ENCODE assay signal across 16 cellular contexts in genomic region chr12:113465808-113466769, GRCh38. TPM values are rescaled to one million over a fixed set of nuclear protein-coding genes. Genes with fewer than 3 reads are reported as not detected.
DNase-seq lines count a peak whose midpoint lies in the region; ATAC-seq and TF ChIP-seq lines count a peak whose summit lies in the region.
"Had no signal": no experiment of that assay in that cellular context is flagged by ENCODE, and none has a peak within 500 bp of the region (broad histone marks: within the 10 kb centered on the region; RNA-seq: fewer than 3 reads in every experiment).

No MANE protein-coding gene starts in this region.

- peaks cover 0 to 100% of the 10 kb centered on the region in 2 donors for H3K27me3 ChIP-seq in tibial nerve

- no peaks in the 10 kb centered on the region for H3K79me2 ChIP-seq in OCI-LY7 (ENCODE audit: insufficient read depth, low read depth, low read length)

- H3K36me3 Mint-ChIP-seq in activated T-cell treated with anti-CD3 and anti-CD28 coated beads, Interleukin-2, amount 50 U/mL, for 72 hours (ENCODE audit: insufficient read depth in 2 of 2) = peaks cover 0 to 3% of the 10 kb centered on the region in 2 donors
- H3K36me3 Mint-ChIP-seq in activated T-cell treated with anti-CD3 and anti-CD28 coated beads, Interleukin-2, amount 50 U/mL, for 4 hours (ENCODE audit: insufficient read depth) = no peaks in the 10 kb centered on the region
- no peaks in the 10 kb centered on the region for H3K36me3 Mint-ChIP-seq in endothelial cell (ENCODE audit: low read depth, unreplicated experiment)
- H3K36me3 Mint-ChIP-seq in stimulated activated naive B cell treated with anti-CD40 and anti-IgM and Interleukin-4, amounts not matched to agents 10 μg/mL and 1 μg/mL and 100 μg/mL, for 72 hours = peaks cover 0 to 8% of the 10 kb centered on the region in 2 donors

- POLR2A ChIA-PET in OCI-LY7 (lab: Charles Lee) = no interaction called here

- peaks cover 27% of the 10 kb centered on the region for H3K4me1 Mint-ChIP-seq in activated T-cell treated with anti-CD3 and anti-CD28 coated beads, Interleukin-2, amount 50 U/mL, for 72 hours (ENCODE audit: low read depth)
- peaks cover 25% of the 10 kb centered on the region for H3K4me1 Mint-ChIP-seq in activated T-cell treated with anti-CD3 and anti-CD28 coated beads, Interleukin-2, amount 50 U/mL, for 4 hours (ENCODE audit: low read depth)
- peaks cover 21% of the 10 kb centered on the region for H3K4me1 Mint-ChIP-seq in endothelial cell (ENCODE audit: unreplicated experiment)
- peaks cover 33 to 52% of the 10 kb centered on the region in 2 donors for H3K4me1 Mint-ChIP-seq in stimulated activated naive B cell treated with anti-CD40 and anti-IgM and Interleukin-4, amounts not matched to agents 10 μg/mL and 1 μg/mL and 100 μg/mL, for 72 hours

- ATAC-seq in activated T-cell treated with anti-CD3 and anti-CD28 coated beads, Interleukin-2, amount 50 U/mL, for 72 hours (replicated peaks in 1 of 2) = no peak
- ATAC-seq in activated T-cell treated with anti-CD3 and anti-CD28 coated beads, Interleukin-2, amount 50 U/mL, for 4 hours = no peak
- ATAC-seq in stimulated activated naive B cell treated with anti-CD40 and anti-IgM and Interleukin-4, amounts not matched to agents 10 μg/mL and 1 μg/mL and 100 μg/mL, for 72 hours (replicated peaks) = no peak

- no peak for TF ChIP-seq EP300 in tibial nerve (IDR thresholded peaks at IDR 0.05)

- no TSS peak for BruUV-seq in OCI-LY7 (replicated peaks; lab: Mats Ljungman, UMichigan)

- peaks cover 77% of the 10 kb centered on the region for H3K27me3 Mint-ChIP-seq in activated T-cell treated with anti-CD3 and anti-CD28 coated beads, Interleukin-2, amount 50 U/mL, for 72 hours (ENCODE audit: low read depth)
- peaks cover 80% of the 10 kb centered on the region for H3K27me3 Mint-ChIP-seq in activated T-cell treated with anti-CD3 and anti-CD28 coated beads, Interleukin-2, amount 50 U/mL, for 4 hours (ENCODE audit: low read depth)
- H3K27me3 Mint-ChIP-seq in endothelial cell (ENCODE audit: unreplicated experiment) = peaks cover 38% of the 10 kb centered on the region
- H3K27me3 Mint-ChIP-seq in stimulated activated naive B cell treated with anti-CD40 and anti-IgM and Interleukin-4, amounts not matched to agents 10 μg/mL and 1 μg/mL and 100 μg/mL, for 72 hours = peaks cover 75 to 87% of the 10 kb centered on the region in 2 donors

- H3K9me3 ChIP-seq in tibial nerve = peaks cover 0 to 3% (median 0%) of the 10 kb centered on the region in 4 donors
- H3K9me3 ChIP-seq in OCI-LY7 (ENCODE audit: low read length) = no peaks in the 10 kb centered on the region
- H3K9me3 ChIP-seq: vagina had no signal

- no peak overlapping the region for H2AFZ ChIP-seq in OCI-LY7 (ENCODE audit: low read length)

- WGBS in tibial nerve, 2 donors = 2 to 5% methylated on average over 13 to 23 of the region's 23 CpGs

- no peaks in the 10 kb centered on the region for H3K36me3 ChIP-seq in tibial nerve
- no peaks in the 10 kb centered on the region for H3K36me3 ChIP-seq in OCI-LY7 (ENCODE audit: insufficient read depth, low read length)
- H3K36me3 ChIP-seq: vagina had no signal

- H3K4me1 ChIP-seq in tibial nerve (peaks cover 0 to 70% (median 34%) of the 10 kb centered on the region in 4 donors), OCI-LY7 (ENCODE audit: insufficient read depth, low read length, poor library complexity, severe bottlenecking) (no peaks in the 10 kb centered on the region)

- H3K9me3 Mint-ChIP-seq in activated T-cell treated with anti-CD3 and anti-CD28 coated beads, Interleukin-2, amount 50 U/mL, for 72 hours = no peaks in the 10 kb centered on the region
- no peaks in the 10 kb centered on the region for H3K9me3 Mint-ChIP-seq in activated T-cell treated with anti-CD3 and anti-CD28 coated beads, Interleukin-2, amount 50 U/mL, for 4 hours
- H3K9me3 Mint-ChIP-seq in endothelial cell (ENCODE audit: unreplicated experiment) = no peaks in the 10 kb centered on the region
- no peaks in the 10 kb centered on the region for H3K9me3 Mint-ChIP-seq in stimulated activated naive B cell treated with anti-CD40 and anti-IgM and Interleukin-4, amounts not matched to agents 10 μg/mL and 1 μg/mL and 100 μg/mL, for 72 hours

- no peak overlapping the region for H3K4me2 ChIP-seq in OCI-LY7 (ENCODE audit: low read length)

- no peak for DNase-seq in activated T-cell treated with anti-CD3 and anti-CD28 coated beads, Interleukin-2, amount 50 U/mL, for 72 hours
- no peak for DNase-seq in activated T-cell treated with anti-CD3 and anti-CD28 coated beads, Interleukin-2, amount 50 U/mL, for 4 hours
- DNase-seq in NCI-H1694 treated with DMSO at 0.1 percent for 48 hours (lab: John Stamatoyannopoulos, UW) (peak; percentile 77), endothelial cell (ENCODE audit: low spot score) (no peak), Ammon's horn (ENCODE audit: low spot score) (no peak), tibial nerve (ENCODE audit: low spot score in 2 of 2) (no peak), OCI-LY7 (ENCODE audit: low spot score) (no peak)
- DNase-seq in stimulated activated naive B cell treated with anti-CD40 and anti-IgM and Interleukin-4, amounts not matched to agents 10 μg/mL and 1 μg/mL and 100 μg/mL, for 72 hours = no peak
- DNase-seq: activated CD4-positive, CD25-positive, alpha-beta regulatory T cell; activated T-cell treated with anti-CD3 and anti-CD28 coated beads, Interleukin-2, amount 50 U/mL, for 1 hour; AML-193; effector CD4-positive, alpha-beta T cell; KBM-7; NCI-H1436 treated with DMSO at 0.1 percent for 48 hours had no signal

- intact Hi-C loops in OCI-LY7 (cut with micrococcal nuclease; ENCODE audit: unreplicated experiment) = no loop called here

- H3K4me3 Mint-ChIP-seq in activated T-cell treated with anti-CD3 and anti-CD28 coated beads, Interleukin-2, amount 50 U/mL, for 72 hours = peak overlapping the region; percentile 5 to 15
- no peak overlapping the region for H3K4me3 Mint-ChIP-seq in activated T-cell treated with anti-CD3 and anti-CD28 coated beads, Interleukin-2, amount 50 U/mL, for 4 hours
- H3K4me3 Mint-ChIP-seq in endothelial cell (ENCODE audit: unreplicated experiment) = peak overlapping the region; percentile 0
- H3K4me3 Mint-ChIP-seq in stimulated activated naive B cell treated with anti-CD40 and anti-IgM and Interleukin-4, amounts not matched to agents 10 μg/mL and 1 μg/mL and 100 μg/mL, for 72 hours = peak overlapping the region; percentile 30 to 82

- H3K4me3 ChIP-seq in tibial nerve (no peak overlapping the region), OCI-LY7 (ENCODE audit: low read depth, low read length, poor library complexity, severe bottlenecking) (no peak overlapping the region)
- H3K4me3 ChIP-seq: SK-N-MC had no signal

- H4K20me1 ChIP-seq in OCI-LY7 (ENCODE audit: insufficient read depth, low read length) = no peaks in the 10 kb centered on the region

- no peak for TF ChIP-seq POLR2A in tibial nerve (IDR thresholded peaks at IDR 0.05)

- H3K27ac ChIP-seq in tibial nerve (no peak overlapping the region), OCI-LY7 (ENCODE audit: low read depth, low read length, poor library complexity, severe bottlenecking) (no peak overlapping the region)
- H3K27ac ChIP-seq: SK-N-MC, vagina had no signal

- CTCF ChIA-PET in OCI-LY7 (lab: Charles Lee; ENCODE audit: unreplicated experiment) = no interaction called here

- TF ChIP-seq CTCF in endothelial cell (IDR thresholded peaks at IDR 0.05; ENCODE audit: unreplicated experiment) = no peak
- no peak for TF ChIP-seq CTCF in tibial nerve (IDR thresholded peaks at IDR 0.05)
- TF ChIP-seq CTCF in OCI-LY7 (conservative IDR thresholded peaks at IDR 0.05; ENCODE audit: low read length) = no peak

- no peaks in the 10 kb centered on the region for H3K9me2 ChIP-seq in OCI-LY7 (ENCODE audit: insufficient read depth, low read length)

- peak overlapping the region; percentile 43 for H3K27ac Mint-ChIP-seq in activated T-cell treated with anti-CD3 and anti-CD28 coated beads, Interleukin-2, amount 50 U/mL, for 72 hours
- no peak overlapping the region for H3K27ac Mint-ChIP-seq in endothelial cell (ENCODE audit: unreplicated experiment)
- peak overlapping the region; percentile 86 for H3K27ac Mint-ChIP-seq in stimulated activated naive B cell treated with anti-CD40 and anti-IgM and Interleukin-4, amounts not matched to agents 10 μg/mL and 1 μg/mL and 100 μg/mL, for 72 hours

RNA-seq across cellular contexts. Expression of gene LHX5, which starts 5.6 kb away (rescaled TPM):
- total RNA-seq in activated T-cell treated with anti-CD3 and anti-CD28 coated beads, Interleukin-2, amount 50 U/mL, for 72 hours = under 1 TPM; 0.07 to 0.19 TPM
- not detected for total RNA-seq in activated T-cell treated with anti-CD3 and anti-CD28 coated beads, Interleukin-2, amount 50 U/mL, for 4 hours
- total RNA-seq in endothelial cell (ENCODE audit: unreplicated experiment) (not detected), tibial nerve (not detected), OCI-LY7 (2022) (not detected in 2 replicates)
- total RNA-seq in OCI-LY7 (2014; rRNA removed; shearing (Covaris generic)) = not detected in 2 replicates
- total RNA-seq: vagina had no signal

RNA-seq across cellular contexts. Expression of gene SDSL, which starts 43.9 kb away (rescaled TPM):
- total RNA-seq in activated T-cell treated with anti-CD3 and anti-CD28 coated beads, Interleukin-2, amount 50 U/mL, for 72 hours = 1 to 10 TPM in 1 of 2 donors, under 1 TPM in 1; 0.29 to 3.2 TPM
- under 1 TPM in 1 of 3 donors, not detected in 2; 0.46 TPM for total RNA-seq in activated T-cell treated with anti-CD3 and anti-CD28 coated beads, Interleukin-2, amount 50 U/mL, for 4 hours
- total RNA-seq in endothelial cell (ENCODE audit: unreplicated experiment) = 1.3 TPM
- total RNA-seq in tibial nerve = 1 to 10 TPM; 1.9 to 3.0 (median 2.3) TPM
- not detected in 2 replicates for total RNA-seq in OCI-LY7 (2014; rRNA removed; shearing (Covaris generic))
- not detected in 2 replicates for total RNA-seq in OCI-LY7 (2022)
- total RNA-seq: vagina had no signal
